ENCODE assay signal across 12 cellular contexts in genomic region chr10:47264797-47265281, GRCh38. TPM values are rescaled to one million over a fixed set of nuclear protein-coding genes. Genes with fewer than 3 reads are reported as not detected.
DNase-seq lines count a peak whose midpoint lies in the region; TF ChIP-seq lines count a peak whose summit lies in the region.
"Had no signal": no experiment of that assay in that cellular context is flagged by ENCODE, and none has a peak within 500 bp of the region (broad histone marks: within the 10 kb centered on the region; RNA-seq: fewer than 3 reads in every experiment).

No MANE protein-coding gene starts in this region.

- TF ChIP-seq CTCF in type B pancreatic cell (conservative IDR thresholded peaks at IDR 0.05): no peak

- no peak overlapping the region for H3K4me3 Mint-ChIP-seq in type B pancreatic cell
- H3K4me3 Mint-ChIP-seq: memory B cell had no signal

- DNase-seq in activated CD4-positive, CD25-positive, alpha-beta regulatory T cell treated with anti-CD3 and anti-CD28 coated beads, Interleukin-2, amount 50 U/mL, for 16 hours (ENCODE audit: low read depth, low spot score): peak; percentile 21
- DNase-seq in activated CD4-positive, CD25-positive, alpha-beta regulatory T cell treated with anti-CD3 and anti-CD28 coated beads, Interleukin-2, amount 50 U/mL, for 72 hours: no peak
- peak in 3 of 4 experiments; percentile 21 to 44 (median 40) for DNase-seq in activated naive CD4-positive, alpha-beta T cell (lab: John Stamatoyannopoulos, UW)
- peak; percentile 51 for DNase-seq in stimulated activated CD4-positive, alpha-beta T cell treated with anti-CD3 and anti-CD28 coated beads, Interleukin-12 subunit alpha, Interleukin-12 subunit beta, amount 100 ng/mL, for 24 hours (ENCODE audit: low read depth in 2 of 2)
- peak; percentile 10 for DNase-seq in ureter (ENCODE audit: low spot score)
- no peak for DNase-seq in NCI-H1694 treated with DMSO at 0.1 percent for 48 hours (lab: John Stamatoyannopoulos, UW)
- no peak for DNase-seq in SKM-1 treated with dmso at 0.1 percent for 144 hours (lab: John Stamatoyannopoulos, UW; ENCODE audit: unreplicated experiment)
- DNase-seq in type B pancreatic cell (ENCODE audit: extremely low spot score, unreplicated experiment): no peak
- DNase-seq: GM23248 had no signal

- no peaks in the 10 kb centered on the region for H3K9me3 Mint-ChIP-seq in type B pancreatic cell
- H3K9me3 Mint-ChIP-seq: memory B cell had no signal

- H3K27me3 Mint-ChIP-seq in type B pancreatic cell: peaks cover 11% of the 10 kb centered on the region
- H3K27me3 Mint-ChIP-seq: IgD-negative memory B cell, memory B cell had no signal

- peaks cover 11% of the 10 kb centered on the region for H3K4me1 Mint-ChIP-seq in type B pancreatic cell (ENCODE audit: unreplicated experiment)

- H3K36me3 Mint-ChIP-seq in type B pancreatic cell: no peaks in the 10 kb centered on the region
- H3K36me3 Mint-ChIP-seq: memory B cell had no signal

- H3K27ac Mint-ChIP-seq in type B pancreatic cell: no peak overlapping the region
- H3K27ac Mint-ChIP-seq: IgD-negative memory B cell, memory B cell had no signal

RNA-seq across cellular contexts. Expression of gene GDF10, which starts 35.2 kb away (rescaled TPM):
- total RNA-seq in ureter (1.5 TPM), type B pancreatic cell (ENCODE audit: low replicate concordance) (0.57 and 46.8 TPM in 2 replicates)
- total RNA-seq: A172 had no signal

RNA-seq across cellular contexts. Expression of gene GDF2, which starts 57.4 kb away (rescaled TPM):
- total RNA-seq in ureter (not detected), type B pancreatic cell (ENCODE audit: low replicate concordance) (not detected in 2 replicates)
- total RNA-seq: A172, GM23248 had no signal

Comparison
In these comparisons a context has a peak if more than half of its experiments do, and no peak if none do; other contexts are left out.
1. DNase-seq: peak in activated CD4-positive, CD25-positive, alpha-beta regulatory T cell treated with anti-CD3 and anti-CD28 coated beads, Interleukin-2, amount 50 U/mL, for 16 hours (single experiment), activated naive CD4-positive, alpha-beta T cell (3 of 4), stimulated activated CD4-positive, alpha-beta T cell treated with anti-CD3 and anti-CD28 coated beads, Interleukin-12 subunit alpha, Interleukin-12 subunit beta, amount 100 ng/mL, for 24 hours (2 of 2) and ureter (single experiment); none in activated CD4-positive, CD25-positive, alpha-beta regulatory T cell treated with anti-CD3 and anti-CD28 coated beads, Interleukin-2, amount 50 U/mL, for 72 hours (single experiment), NCI-H1694 treated with DMSO at 0.1 percent for 48 hours (single experiment), SKM-1 treated with dmso at 0.1 percent for 144 hours (single experiment) and type B pancreatic cell (single experiment).